Comparison of ENCODE assay signal across 17 cellular contexts in the genomic region with DNA sequence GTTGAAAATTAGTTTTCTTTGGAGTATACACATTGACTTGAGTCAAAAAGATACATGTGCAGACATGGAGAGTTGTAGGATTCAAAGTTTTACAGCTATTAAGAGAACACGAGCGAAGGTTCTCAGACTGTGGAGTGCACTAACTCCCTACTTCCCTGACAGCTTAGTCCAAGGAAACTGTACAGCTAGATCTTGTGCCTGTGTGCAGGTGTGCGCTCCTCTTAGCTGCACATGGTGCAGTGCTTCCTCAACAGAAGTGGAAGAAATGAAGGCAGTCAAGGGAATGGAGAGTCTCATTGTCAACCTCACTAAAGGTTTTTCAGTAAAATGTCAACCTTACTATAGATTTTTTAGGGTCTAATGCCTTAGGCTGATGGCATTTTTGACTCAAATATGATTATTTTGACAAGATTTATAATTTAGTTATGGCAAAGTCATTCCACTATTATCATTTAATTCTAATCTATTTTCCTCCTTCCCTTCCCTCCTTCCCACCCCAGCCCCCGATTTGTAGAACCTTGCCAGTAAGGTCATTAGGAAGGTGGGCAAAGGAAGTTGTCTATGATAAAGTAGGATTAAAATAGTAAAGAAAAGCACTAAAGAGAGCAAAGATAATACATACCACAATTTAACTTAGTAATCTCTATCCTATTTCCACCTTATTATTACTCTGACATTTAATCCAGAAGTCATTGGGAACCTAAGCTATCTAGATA. TPM values are rescaled to one million over a fixed set of nuclear protein-coding genes. Genes with fewer than 3 reads are reported as not detected.
DNase-seq lines count a peak whose midpoint lies in the region; ATAC-seq and TF ChIP-seq lines count a peak whose summit lies in the region.
"Had no signal": no experiment of that assay in that cellular context is flagged by ENCODE, and none has a peak within 500 bp of the region (broad histone marks: within the 10 kb centered on the region; RNA-seq: fewer than 3 reads in every experiment).

No MANE protein-coding gene starts in this region.

- H3K27ac ChIP-seq in heart left ventricle (peak overlapping the region in 3 of 12 donors; percentile 12 to 41 (median 38)), right lobe of liver (peak overlapping the region in 1 of 3 donors; percentile 24), upper lobe of right lung (no peak overlapping the region), ovary (no peak overlapping the region)
- H3K27ac ChIP-seq: A549, BLaER1 had no signal

- no peaks in the 10 kb centered on the region for H3K27me3 ChIP-seq in heart left ventricle
- no peaks in the 10 kb centered on the region for H3K27me3 ChIP-seq in right lobe of liver
- no peaks in the 10 kb centered on the region for H3K27me3 ChIP-seq in upper lobe of right lung
- no peaks in the 10 kb centered on the region for H3K27me3 ChIP-seq in ovary
- H3K27me3 ChIP-seq: BLaER1 had no signal

- ATAC-seq in heart left ventricle: peak; percentile 49 to 70 (median 60)
- ATAC-seq in right lobe of liver: peak in 3 of 4 donors; percentile 8 to 39 (median 15)
- ATAC-seq in upper lobe of right lung: peak; percentile 16
- no peak for ATAC-seq in GM19455 (IDR thresholded peaks at IDR 0.05; ENCODE audit: unreplicated experiment)
- no peak for ATAC-seq in HG02981 (IDR thresholded peaks at IDR 0.05; ENCODE audit: unreplicated experiment)
- ATAC-seq: Panc1 had no signal

- H3K9me3 ChIP-seq in heart left ventricle (no peaks in the 10 kb centered on the region), right lobe of liver (no peaks in the 10 kb centered on the region), upper lobe of right lung (no peaks in the 10 kb centered on the region), ovary (no peaks in the 10 kb centered on the region)
- H3K9me3 ChIP-seq: A549, BLaER1 had no signal

- TF ChIP-seq POLR2A in heart left ventricle (IDR thresholded peaks at IDR 0.05): no peak
- no peak for TF ChIP-seq POLR2A in right lobe of liver (IDR thresholded peaks at IDR 0.05)
- no peak for TF ChIP-seq POLR2A in ovary (IDR thresholded peaks at IDR 0.05)

- H3K4me1 ChIP-seq in heart left ventricle (peaks cover 0 to 23% (median 4%) of the 10 kb centered on the region in 12 donors), right lobe of liver (peaks cover 0 to 21% (median 2%) of the 10 kb centered on the region in 4 donors), upper lobe of right lung (peaks cover 10% of the 10 kb centered on the region), ovary (ENCODE audit: insufficient read depth) (peaks cover 5% of the 10 kb centered on the region)
- H3K4me1 ChIP-seq: A549, BLaER1 had no signal

- H3K4me3 ChIP-seq in heart left ventricle (no peak overlapping the region), right lobe of liver (no peak overlapping the region), upper lobe of right lung (no peak overlapping the region), ovary (no peak overlapping the region)
- H3K4me3 ChIP-seq: A549, BLaER1 had no signal

- TF ChIP-seq EP300 in ovary (IDR thresholded peaks at IDR 0.05): no peak

- 84 to 93% (median 92%) methylated on average over 4 of the region's 4 CpGs for WGBS in heart left ventricle, 4 donors
- 62% methylated on average over 3 of the region's 4 CpGs for WGBS in right lobe of liver (ENCODE audit: insufficient coverage, low coverage, low lambda C conversion rate, missing lambda C conversion rate)
- 89 to 91% (median 90%) methylated on average over 4 of the region's 4 CpGs for WGBS in ovary, 3 donors

- H3K36me3 ChIP-seq in heart left ventricle (peaks cover 0 to 53% (median 48%) of the 10 kb centered on the region in 9 donors), right lobe of liver (peaks cover 0 to 43% (median 31%) of the 10 kb centered on the region in 4 donors), upper lobe of right lung (peaks cover 47% of the 10 kb centered on the region), ovary (no peaks in the 10 kb centered on the region)
- H3K36me3 ChIP-seq: BLaER1 had no signal

- in situ Hi-C loops in SK-MEL-5 (cut with HindIII; ENCODE audit: low pct_unique_long_range_greater_than_20kb, low sequenced_read_pairs): no loop called here

- intact Hi-C loops in heart left ventricle (cut with DNase I) (loop anchor here in 2 of 10 donors (5.0 kb wide), 1 partner anchor 35 kb away; no protein-coding TSS in a partner anchor), right lobe of liver (cut with DNase I) (no loop called here), upper lobe of right lung (cut with DNase I) (no loop called here), ovary (cut with DNase I) (no loop called here)

- TF ChIP-seq CTCF in heart left ventricle (IDR thresholded peaks at IDR 0.05) (no peak), right lobe of liver (IDR thresholded peaks at IDR 0.05) (no peak), upper lobe of right lung (IDR thresholded peaks at IDR 0.05) (no peak), ovary (IDR thresholded peaks at IDR 0.05) (no peak)

- DNase-seq in SK-MEL-5 (ENCODE audit: low read depth, low spot score) (peak; percentile 50), heart left ventricle (peak in 1 of 5 donors; percentile 43), right lobe of liver (no peak), upper lobe of right lung (no peak), ovary (no peak)
- DNase-seq: CD4-positive, alpha-beta memory T cell; DMS153; KG1; NCI-H1105 treated with DMSO at 0.1 percent for 48 hours; NCI-H1694; NCI-H2081 treated with DMSO at 0.1 percent for 48 hours; NCI-H446 treated with DMSO at 0.1 percent for 48 hours had no signal

RNA-seq across cellular contexts. Expression of a gene that starts 13.6 kb away (rescaled TPM):
- total RNA-seq in SK-MEL-5 (2014; rRNA removed; shearing (Covaris generic)): 304 and 331 TPM in 2 replicates
- polyA plus RNA-seq in SK-MEL-5 (2015; cell fraction: cytosol; rRNA removed): 140 and 181 TPM in 2 replicates
- polyA plus RNA-seq in SK-MEL-5 (2015; cell fraction: nucleus; rRNA removed): 298 and 303 TPM in 2 replicates
- total RNA-seq in heart left ventricle (1,000 to 10,000 TPM in 2 of 9 donors, 100 to 1,000 TPM in 5, 10 to 100 TPM in 2; 45.6 to 4,362 (median 173) TPM), right lobe of liver (100 to 1,000 TPM in 1 of 6 experiments, 10 to 100 TPM in 4, 1 to 10 TPM in 1; 7.9 to 109 (median 79.0) TPM), upper lobe of right lung (156 TPM), ovary (100 to 1,000 TPM in 4 of 7 donors, 10 to 100 TPM in 3; 45.9 to 718 (median 185) TPM)
- polyA plus RNA-seq in heart left ventricle (100 to 1,000 TPM; 116 to 724 TPM), ovary (100 to 1,000 TPM; 156 to 204 TPM)
- polyA plus RNA-seq: CD4-positive, alpha-beta memory T cell had no signal

Comparison
In these comparisons a context has a peak if more than half of its experiments do, and no peak if none do; other contexts are left out.
1. ATAC-seq: peak in heart left ventricle (4 of 4), right lobe of liver (3 of 4) and upper lobe of right lung (single experiment); none in GM19455 (single experiment) and HG02981 (single experiment).